Comparison of ENCODE assay signal across 16 cellular contexts in the genomic region with DNA sequence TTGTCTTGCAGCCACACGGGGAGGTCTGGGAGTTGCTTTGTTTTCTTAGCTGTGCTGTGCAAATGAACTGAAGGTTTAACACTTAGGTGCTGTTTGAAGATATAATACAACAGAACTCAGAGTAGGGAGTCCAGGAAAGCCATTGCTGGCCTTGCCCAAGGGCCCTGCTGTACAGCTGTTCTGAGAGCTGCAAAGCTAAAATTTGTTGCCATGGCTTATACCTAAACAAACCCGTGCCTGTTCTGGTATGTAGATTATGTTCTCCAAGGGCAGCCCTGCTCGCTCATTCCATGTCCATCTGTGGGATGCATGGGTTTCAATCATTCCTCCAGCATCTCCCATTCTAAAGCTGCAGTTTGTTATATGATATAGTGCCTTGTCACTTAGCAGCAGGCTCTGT.
DNase-seq lines count a peak whose midpoint lies in the region; ATAC-seq, FAIRE-seq and TF ChIP-seq lines count a peak whose summit lies in the region.
"Had no signal": no experiment of that assay in that cellular context is flagged by ENCODE, and none has a peak within 500 bp of the region (broad histone marks: within the 10 kb centered on the region; RNA-seq: fewer than 3 reads in every experiment).

No MANE protein-coding gene starts in this region.

- no peaks in the 10 kb centered on the region for H3K9me3 Mint-ChIP-seq in astrocyte (ENCODE audit: unreplicated experiment)
- H3K9me3 Mint-ChIP-seq: activated T-helper 2 cell treated with anti-CD3 and anti-CD28 coated beads, Interferon-gamma antibody, Interleukin-2, Interleukin-4, amounts not matched to agents 10 μg/mL and 5 μg/mL and 100 μg/mL, durations not matched to agents 14 hours and 24 hours and 36 hours; stimulated activated effector memory CD8-positive, alpha-beta T cell treated with anti-CD3 and anti-CD28 coated beads, Interleukin-12 subunit alpha, Interleukin-12 subunit beta, amount 100 ng/mL, for 72 hours had no signal

- no TSS peak for BruUV-seq in IMR-90 (replicated peaks; lab: Mats Ljungman, UMichigan)

- H2BK20ac ChIP-seq in IMR-90 (ENCODE audit: low read depth, low read length), result no peak overlapping the region

- H3K9me3 ChIP-seq in IMR-90 (ENCODE audit: control insufficient read depth, insufficient read depth, low read length) (no peaks in the 10 kb centered on the region), astrocyte (ENCODE audit: insufficient read depth, low read depth, low read length) (no peaks in the 10 kb centered on the region), prostate gland (no peaks in the 10 kb centered on the region)
- H3K9me3 ChIP-seq: spleen, thyroid gland had no signal

- H4K8ac ChIP-seq in IMR-90 (ENCODE audit: low read depth in 2 of 2, low read length in 2 of 2), result no peak overlapping the region

- H3K14ac ChIP-seq in IMR-90 (replicated peaks; ENCODE audit: low read depth, low read length), result no peak overlapping the region

- no peak overlapping the region for H3K4me3 Mint-ChIP-seq in astrocyte (ENCODE audit: unreplicated experiment)
- H3K4me3 Mint-ChIP-seq: stimulated activated effector memory CD8-positive, alpha-beta T cell treated with anti-CD3 and anti-CD28 coated beads, Interleukin-12 subunit alpha, Interleukin-12 subunit beta, amount 100 ng/mL, for 72 hours had no signal

- H3K27ac Mint-ChIP-seq in astrocyte (ENCODE audit: unreplicated experiment), result peak overlapping the region; percentile 54
- H3K27ac Mint-ChIP-seq: activated T-helper 2 cell treated with anti-CD3 and anti-CD28 coated beads, Interferon-gamma antibody, Interleukin-2, Interleukin-4, amounts not matched to agents 10 μg/mL and 5 μg/mL and 100 μg/mL, durations not matched to agents 14 hours and 24 hours and 36 hours; stimulated activated effector memory CD8-positive, alpha-beta T cell treated with anti-CD3 and anti-CD28 coated beads, Interleukin-12 subunit alpha, Interleukin-12 subunit beta, amount 100 ng/mL, for 72 hours had no signal

- no peak overlapping the region for H3K56ac ChIP-seq in IMR-90 (ENCODE audit: extremely low read depth, insufficient read depth, low read length)

- H3K4me1 ChIP-seq in IMR-90 (ENCODE audit: control insufficient read depth, insufficient read depth, low read length) (peaks cover 2% of the 10 kb centered on the region; the same call in 1 of the 2 replicates), astrocyte (ENCODE audit: insufficient read depth, low read length) (no peaks in the 10 kb centered on the region), prostate gland (replicated peaks) (peaks cover 6% of the 10 kb centered on the region)
- H3K4me1 ChIP-seq: parathyroid adenoma, spleen, thyroid gland had no signal

- H3K9me1 ChIP-seq in IMR-90 (ENCODE audit: insufficient read depth, low read length), result no peaks in the 10 kb centered on the region

- H4K91ac ChIP-seq in IMR-90 (ENCODE audit: insufficient read depth, low read depth, low read length), result no peak overlapping the region

- DNase-seq in IMR-90 (peak; percentile 38), astrocyte (ENCODE audit: low read depth) (peak; percentile 25), hepatic stellate cell (ENCODE audit: low spot score) (peak; percentile 26), prostate gland (ENCODE audit: low spot score) (no peak), UCSD-AML1 (lab: John Stamatoyannopoulos, UW; ENCODE audit: unreplicated experiment) (no peak)
- DNase-seq in activated CD4-positive, alpha-beta T cell treated with anti-CD3 and anti-CD28 coated beads for 48 hours, result no peak
- DNase-seq: activated CD8-positive, alpha-beta memory T cell treated with anti-CD3 and anti-CD28 coated beads for 24 hours; anterior cingulate cortex; NCI-H82; spleen; thyroid gland had no signal

- dilution Hi-C loops in IMR-90 (cut with HindIII; ENCODE audit: low sequenced_read_pairs, unreplicated experiment), result no loop called here

- TF ChIP-seq RAD21 in IMR-90 (IDR thresholded peaks at IDR 0.05; ENCODE audit: low read length), result no peak

- H3K4ac ChIP-seq in IMR-90 (ENCODE audit: low read depth, low read length), result no peak overlapping the region

- H2AK5ac ChIP-seq in IMR-90 (ENCODE audit: low read depth, low read length), result no peak overlapping the region

- H2BK5ac ChIP-seq in IMR-90 (ENCODE audit: low read depth, low read length, poor library complexity, severe bottlenecking), result no peak overlapping the region

- CTCF ChIA-PET in IMR-90 (lab: Yijun Ruan, JAX), result interaction anchor here (0.6 to 0.7 kb wide), 2 partner anchors 17 to 81 kb away, joined by 3 to 4 read pairs; partner anchors contain the start of gene BMPR1B

- H3K9ac ChIP-seq in IMR-90 (ENCODE audit: low read depth, low read length) (no peak overlapping the region), astrocyte (ENCODE audit: low read length) (no peak overlapping the region)
- H3K9ac ChIP-seq: parathyroid adenoma had no signal

- no peaks in the 10 kb centered on the region for H3K27me3 ChIP-seq in IMR-90 (ENCODE audit: control insufficient read depth, insufficient read depth, low read length)
- H3K27me3 ChIP-seq in astrocyte (ENCODE audit: insufficient read depth, low read length), result no peaks in the 10 kb centered on the region
- H3K27me3 ChIP-seq in prostate gland (replicated peaks; ENCODE audit: insufficient read depth), result no peaks in the 10 kb centered on the region
- H3K27me3 ChIP-seq: thyroid gland had no signal

- POLR2A ChIA-PET in IMR-90 (lab: Charles Lee; ENCODE audit: unreplicated experiment), result no interaction called here

- no peak for FAIRE-seq in astrocyte (lab: Jason Lieb, UNC)
- FAIRE-seq: keratinocyte had no signal

- no peak overlapping the region for H3K27ac ChIP-seq in IMR-90 (ENCODE audit: insufficient read depth, low read length)
- H3K27ac ChIP-seq in astrocyte (ENCODE audit: low read depth, low read length), result no peak overlapping the region
- peak overlapping the region; percentile 90 to 92 for H3K27ac ChIP-seq in prostate gland
- H3K27ac ChIP-seq: parathyroid adenoma, spleen, thyroid gland had no signal

- no peaks in the 10 kb centered on the region for H3K79me1 ChIP-seq in IMR-90 (ENCODE audit: low read depth in 1 of 2, low read length in 2 of 2)

- H3K36me3 Mint-ChIP-seq in astrocyte (ENCODE audit: low read depth, unreplicated experiment), result no peaks in the 10 kb centered on the region
- H3K36me3 Mint-ChIP-seq: stimulated activated effector memory CD8-positive, alpha-beta T cell treated with anti-CD3 and anti-CD28 coated beads, Interleukin-12 subunit alpha, Interleukin-12 subunit beta, amount 100 ng/mL, for 72 hours had no signal

- in situ Hi-C loops in IMR-90 (cut with MboI; ENCODE audit: low sequenced_read_pairs), result no loop called here

- ATAC-seq in IMR-90 (ENCODE audit: low read depth) (peak; percentile 84), GM18873 (IDR thresholded peaks at IDR 0.05; ENCODE audit: low FRiP score, unreplicated experiment) (no peak)
- ATAC-seq: stimulated activated effector memory CD8-positive, alpha-beta T cell treated with anti-CD3 and anti-CD28 coated beads, Interleukin-12 subunit alpha, Interleukin-12 subunit beta, amount 100 ng/mL, for 72 hours had no signal

- H3K27me3 Mint-ChIP-seq in astrocyte (ENCODE audit: low read depth, unreplicated experiment), result no peaks in the 10 kb centered on the region

- TF ChIP-seq CTCF in IMR-90 (conservative IDR thresholded peaks at IDR 0.05; ENCODE audit: low read depth, low read length) (no peak), astrocyte (IDR thresholded peaks at IDR 0.05; ENCODE audit: insufficient read depth, low read depth, low read length) (no peak), prostate gland (IDR thresholded peaks at IDR 0.05) (no peak)

- H3K4me2 ChIP-seq in IMR-90 (ENCODE audit: low read depth, low read length) (no peak overlapping the region), astrocyte (ENCODE audit: low read length) (no peak overlapping the region)

- no CpG with 5 or more reads among the region's 3 CpGs for WGBS in IMR-90 (ENCODE audit: extremely low coverage in 2 of 2, insufficient read length in 1 of 2), 2 experiments
- WGBS in prostate gland, result 45% methylated on average over 3 of the region's 3 CpGs

- no peak overlapping the region for H2BK15ac ChIP-seq in IMR-90 (ENCODE audit: low read depth, low read length)

- no peaks in the 10 kb centered on the region for H4K20me1 ChIP-seq in IMR-90 (ENCODE audit: insufficient read depth, low read length)
- H4K20me1 ChIP-seq in astrocyte (ENCODE audit: insufficient read depth, low read length), result peaks cover 3% of the 10 kb centered on the region

- H4K5ac ChIP-seq in IMR-90 (ENCODE audit: low read depth, low read length), result no peak overlapping the region

- intact Hi-C loops in IMR-90 (cut with micrococcal nuclease) (no loop called here), prostate gland (cut with DNase I) (no loop called here)

- H3K4me1 Mint-ChIP-seq in astrocyte (ENCODE audit: low read depth, unreplicated experiment), result peaks cover 18% of the 10 kb centered on the region
- H3K4me1 Mint-ChIP-seq: stimulated activated effector memory CD8-positive, alpha-beta T cell treated with anti-CD3 and anti-CD28 coated beads, Interleukin-12 subunit alpha, Interleukin-12 subunit beta, amount 100 ng/mL, for 72 hours had no signal

- H3K4me3 ChIP-seq in IMR-90 (ENCODE audit: insufficient read depth, low read depth, low read length) (no peak overlapping the region), astrocyte (ENCODE audit: insufficient read depth, low read depth, low read length) (no peak overlapping the region), prostate gland (no peak overlapping the region)
- H3K4me3 ChIP-seq: spleen, thyroid gland had no signal

- no peak overlapping the region for H2BK120ac ChIP-seq in IMR-90 (ENCODE audit: low read depth, low read length)

- H3K79me2 ChIP-seq in astrocyte (ENCODE audit: insufficient read depth, low read length), result no peaks in the 10 kb centered on the region
- H3K79me2 ChIP-seq: parathyroid adenoma had no signal

- H2AK9ac ChIP-seq in IMR-90 (replicated peaks; ENCODE audit: low read depth, low read length, poor library complexity), result no peak overlapping the region

- TF ChIP-seq POLR2A in IMR-90 (IDR thresholded peaks at IDR 0.05; ENCODE audit: low read depth, low read length) (no peak), prostate gland (IDR thresholded peaks at IDR 0.05) (no peak)

- H3K18ac ChIP-seq in IMR-90 (ENCODE audit: low read depth, low read length), result no peak overlapping the region

- H3K36me3 ChIP-seq in IMR-90 (ENCODE audit: control insufficient read depth, insufficient read depth, low read length), result no peaks in the 10 kb centered on the region
- H3K36me3 ChIP-seq in astrocyte (ENCODE audit: insufficient read depth, low read length), result no peaks in the 10 kb centered on the region
- no peaks in the 10 kb centered on the region for H3K36me3 ChIP-seq in prostate gland
- H3K36me3 ChIP-seq: spleen, thyroid gland had no signal

- H2AFZ ChIP-seq in IMR-90 (replicated peaks; ENCODE audit: low read length, poor library complexity) (no peak overlapping the region), astrocyte (ENCODE audit: low read depth, low read length) (no peak overlapping the region)
- H2AFZ ChIP-seq: parathyroid adenoma had no signal

- no peak overlapping the region for H3K23ac ChIP-seq in IMR-90 (ENCODE audit: low read depth, low read length)

TF ChIP-seq in IMR-90, 13 proteins besides CTCF, POLR2A, EP300 and RAD21 (continues in another document):
- no peak for TF ChIP-seq SMC3 (IDR thresholded peaks at IDR 0.05; ENCODE audit: low read depth, low read length)
- no peak for TF ChIP-seq FOS (IDR thresholded peaks at IDR 0.05; ENCODE audit: low read depth, low read length)
- TF ChIP-seq CEBPB (IDR thresholded peaks at IDR 0.05; ENCODE audit: low read depth, low read length), result no peak
- no peak for TF ChIP-seq BHLHE40 (IDR thresholded peaks at IDR 0.05; ENCODE audit: low read depth, low read length)

Comparison
In these comparisons a context has a peak if more than half of its experiments do, and no peak if none do; other contexts are left out.
1. DNase-seq: peak in IMR-90 (single experiment), astrocyte (single experiment) and hepatic stellate cell (single experiment); none in prostate gland (single experiment), activated CD4-positive, alpha-beta T cell treated with anti-CD3 and anti-CD28 coated beads for 48 hours (single experiment) and UCSD-AML1 (single experiment).
2. H3K27ac ChIP-seq: peak in prostate gland (2 of 2); none in IMR-90 (single experiment) and astrocyte (single experiment).